12 cellular contexts compared by ENCODE assay signal in genomic region chr2:196112408-196113039, GRCh38. TPM values are rescaled to one million over a fixed set of nuclear protein-coding genes. Genes with fewer than 3 reads are reported as not detected.
DNase-seq lines count a peak whose midpoint lies in the region; ATAC-seq, FAIRE-seq and TF ChIP-seq lines count a peak whose summit lies in the region.
"Had no signal": no experiment of that assay in that cellular context is flagged by ENCODE, and none has a peak within 500 bp of the region (broad histone marks: within the 10 kb centered on the region; RNA-seq: fewer than 3 reads in every experiment).

No MANE protein-coding gene starts in this region.

- H3K9me3 Mint-ChIP-seq in nephron, result peaks cover 4% of the 10 kb centered on the region

- 60 to 70% (median 70%) methylated on average over 5 of the region's 5 CpGs for WGBS in small intestine, 3 donors

- ATAC-seq in HG03175 (IDR thresholded peaks at IDR 0.05; ENCODE audit: unreplicated experiment), result no peak

- H3K36me3 Mint-ChIP-seq in nephron (ENCODE audit: low read depth), result no peaks in the 10 kb centered on the region

- H3K4me1 Mint-ChIP-seq in nephron, result peaks cover 27% of the 10 kb centered on the region

- H3K4me3 ChIP-seq in small intestine (ENCODE audit: low read depth in 1 of 2, low read length in 2 of 2), result no peak overlapping the region
- H3K4me3 ChIP-seq: lung had no signal

- H3K27me3 Mint-ChIP-seq in nephron (ENCODE audit: low read depth), result no peaks in the 10 kb centered on the region

- no peaks in the 10 kb centered on the region for H3K36me3 ChIP-seq in small intestine (ENCODE audit: control insufficient read depth in 2 of 2, insufficient read depth in 2 of 2, low read length in 2 of 2)

- peak overlapping the region; percentile 70 for H3K27ac ChIP-seq in cingulate gyrus (ENCODE audit: low read depth, low read length)
- H3K27ac ChIP-seq in small intestine (ENCODE audit: low read depth in 1 of 2, low read length in 1 of 2), result no peak overlapping the region

- peak overlapping the region in 1 of 3 experiments; percentile 21 for H3K4me3 Mint-ChIP-seq in nephron

- H3K27me3 ChIP-seq in small intestine (ENCODE audit: control insufficient read depth in 2 of 2, insufficient read depth in 2 of 2, low read length in 2 of 2), result no peaks in the 10 kb centered on the region

- no peak for TF ChIP-seq CTCF in nephron (IDR thresholded peaks at IDR 0.05; ENCODE audit: unreplicated experiment in 3 of 3)

- peak; percentile 57 for DNase-seq in AG20443 (ENCODE audit: low spot score)
- DNase-seq in LHCN-M2 (ENCODE audit: low read depth), result peak; percentile 95
- DNase-seq in NCI-H1930 (lab: John Stamatoyannopoulos, UW), result no peak
- no peak for DNase-seq in stimulated activated CD4-positive, alpha-beta T cell treated with anti-CD3 and anti-CD28 coated beads, Interleukin-12 subunit alpha, Interleukin-12 subunit beta, amount 100 ng/mL, for 4 hours
- no peak for DNase-seq in small intestine
- DNase-seq: activated CD4-positive, alpha-beta T cell treated with anti-CD3 and anti-CD28 coated beads for 1 hour; amniotic stem cell; DMS 273 treated with DMSO at 0.1 percent for 48 hours had no signal

- H3K27ac Mint-ChIP-seq in nephron, result peak overlapping the region; percentile 96 to 97 (median 97)

- H3K4me1 ChIP-seq in small intestine (ENCODE audit: control insufficient read depth in 2 of 2, insufficient read depth in 1 of 2, low read depth in 1 of 2, low read length in 1 of 2), result no peaks in the 10 kb centered on the region

- H3K9me3 ChIP-seq in small intestine (ENCODE audit: control insufficient read depth, low read depth), result no peaks in the 10 kb centered on the region

- no peak for FAIRE-seq in small intestine (lab: Jason Lieb, UNC)

RNA-seq across cellular contexts. Expression of gene DNAH7, which starts 43.9 kb away (rescaled TPM):
- 0.26 and 0.86 TPM in 2 replicates for total RNA-seq in LHCN-M2 (2014; rRNA removed)
- 0.11 TPM for polyA plus RNA-seq in LHCN-M2 (2012)
- polyA plus RNA-seq in small intestine, result under 1 TPM in 2 of 3 donors, not detected in 1; under 0.01 to 0.10 TPM

RNA-seq across cellular contexts. Expression of gene STK17B, which starts 58.9 kb away (rescaled TPM):
- 119 and 126 TPM in 2 replicates for total RNA-seq in LHCN-M2 (2014; rRNA removed)
- polyA plus RNA-seq in LHCN-M2 (2012), result 21.2 TPM
- 10 to 100 TPM in 2 of 3 donors, 1 to 10 TPM in 1; 6.7 to 27.7 (median 23.2) TPM for polyA plus RNA-seq in small intestine

Comparison
In these comparisons a context has a peak if more than half of its experiments do, and no peak if none do; other contexts are left out.
1. DNase-seq: peak in AG20443 (single experiment) and LHCN-M2 (single experiment); none in NCI-H1930 (0 of 2), stimulated activated CD4-positive, alpha-beta T cell treated with anti-CD3 and anti-CD28 coated beads, Interleukin-12 subunit alpha, Interleukin-12 subunit beta, amount 100 ng/mL, for 4 hours (single experiment) and small intestine (single experiment).